26 cellular contexts compared by ENCODE assay signal in genomic region chr13:26517931-26518330, GRCh38. TPM values are rescaled to one million over a fixed set of nuclear protein-coding genes. Genes with fewer than 3 reads are reported as not detected.
"Had no signal": no experiment of that assay in that cellular context is flagged by ENCODE, and none has a peak within 500 bp of the region (broad histone marks: within the 10 kb centered on the region; RNA-seq: fewer than 3 reads in every experiment).

No MANE protein-coding gene starts in this region.

- H3K27ac Mint-ChIP-seq: activated CD4-positive, alpha-beta memory T cell treated with anti-CD3 and anti-CD28 coated beads, Interleukin-2, amount 10 ng/mL, durations not matched to agents 7 days and 5 days; activated CD4-positive, alpha-beta T cell treated with anti-CD3 and anti-CD28 coated beads, Interleukin-2, amount 10 ng/mL, durations not matched to agents 24 days and 14 days; activated CD8-positive, alpha-beta memory T cell treated with anti-CD3 and anti-CD28 coated beads, Interleukin-2, amount 10 ng/mL, durations not matched to agents 7 days and 5 days; activated naive CD4-positive, alpha-beta T cell treated with anti-CD3 and anti-CD28 coated beads, Interleukin-2, amount 10 ng/mL, durations not matched to agents 7 days and 5 days; mesothelial cell of epicardium; natural killer cell had no signal

- FAIRE-seq: frontal cortex, pancreas had no signal

- H3K36me3 Mint-ChIP-seq: activated CD8-positive, alpha-beta memory T cell treated with anti-CD3 and anti-CD28 coated beads, Interleukin-2, amount 10 ng/mL, durations not matched to agents 7 days and 5 days; activated naive CD4-positive, alpha-beta T cell treated with anti-CD3 and anti-CD28 coated beads, Interleukin-2, amount 10 ng/mL, durations not matched to agents 7 days and 5 days; mesothelial cell of epicardium; natural killer cell had no signal

- H3K36me3 ChIP-seq: cardiac muscle cell, pancreas, right atrium auricular region, spleen, uterus had no signal

- H3K9me3 ChIP-seq: pancreas, psoas muscle, right atrium auricular region, testis, uterus had no signal

- H3K27ac ChIP-seq: cardiac muscle cell, hepatocyte, pancreas, psoas muscle, right atrium auricular region, spleen, testis, uterus had no signal

- H3K4me1 Mint-ChIP-seq: activated CD4-positive, alpha-beta memory T cell treated with anti-CD3 and anti-CD28 coated beads, Interleukin-2, amount 10 ng/mL, durations not matched to agents 7 days and 5 days; activated CD4-positive, alpha-beta T cell treated with anti-CD3 and anti-CD28 coated beads, Interleukin-2, amount 10 ng/mL, durations not matched to agents 24 days and 14 days; activated CD8-positive, alpha-beta memory T cell treated with anti-CD3 and anti-CD28 coated beads, Interleukin-2, amount 10 ng/mL, durations not matched to agents 7 days and 5 days; activated naive CD4-positive, alpha-beta T cell treated with anti-CD3 and anti-CD28 coated beads, Interleukin-2, amount 10 ng/mL, durations not matched to agents 7 days and 5 days; mesothelial cell of epicardium; natural killer cell had no signal

- H3K27me3 ChIP-seq: cardiac muscle cell, hepatocyte, pancreas, right atrium auricular region, testis, uterus had no signal

- ATAC-seq: activated CD8-positive, alpha-beta memory T cell treated with anti-CD3 and anti-CD28 coated beads, Interleukin-2, amount 10 ng/mL, durations not matched to agents 7 days and 5 days; left ventricle myocardium superior; natural killer cell; pancreas; psoas muscle had no signal

- H3K4me3 ChIP-seq: cardiac muscle cell, hepatocyte, pancreas, psoas muscle, right atrium auricular region, spleen, testis, uterus had no signal

- H3K4me1 ChIP-seq: pancreas, psoas muscle, right atrium auricular region, spleen, testis, uterus had no signal

- DNase-seq: activated CD4-positive, alpha-beta memory T cell treated with anti-CD3 and anti-CD28 coated beads, Interleukin-2, amount 10 ng/mL, durations not matched to agents 7 days and 5 days; activated CD4-positive, alpha-beta T cell treated with anti-CD3 and anti-CD28 coated beads, Interleukin-2, amount 10 ng/mL, durations not matched to agents 24 days and 14 days; activated CD8-positive, alpha-beta memory T cell treated with anti-CD3 and anti-CD28 coated beads, Interleukin-2, amount 10 ng/mL, durations not matched to agents 7 days and 5 days; activated effector memory CD4-positive, alpha-beta T cell treated with anti-CD3 and anti-CD28 coated beads, Interleukin-2, amount 50 U/mL, for 16 hours; activated naive CD4-positive, alpha-beta T cell treated with anti-CD3 and anti-CD28 coated beads, Interleukin-2, amount 10 ng/mL, durations not matched to agents 7 days and 5 days; activated T-cell treated with anti-CD3 and anti-CD28 coated beads for 4 hours; amygdala; dermis blood vessel endothelial cell; effector memory CD4-positive, alpha-beta T cell; glutamatergic neuron; left ventricle myocardium superior; mammary epithelial cell; natural killer cell; pancreas; psoas muscle; spleen; stimulated activated CD4-positive, alpha-beta T cell treated with anti-CD3 and anti-CD28 coated beads, Interleukin-4, amount 100 ng/mL, for 1 hour; stimulated activated naive CD4-positive, alpha-beta T cell; testis; trophoblast cell; uterus had no signal

- H3K9me3 Mint-ChIP-seq: activated CD4-positive, alpha-beta memory T cell treated with anti-CD3 and anti-CD28 coated beads, Interleukin-2, amount 10 ng/mL, durations not matched to agents 7 days and 5 days; activated CD4-positive, alpha-beta T cell treated with anti-CD3 and anti-CD28 coated beads, Interleukin-2, amount 10 ng/mL, durations not matched to agents 24 days and 14 days; activated naive CD4-positive, alpha-beta T cell treated with anti-CD3 and anti-CD28 coated beads, Interleukin-2, amount 10 ng/mL, durations not matched to agents 7 days and 5 days; mesothelial cell of epicardium; natural killer cell had no signal

- H3K4me3 Mint-ChIP-seq: activated CD4-positive, alpha-beta memory T cell treated with anti-CD3 and anti-CD28 coated beads, Interleukin-2, amount 10 ng/mL, durations not matched to agents 7 days and 5 days; activated CD4-positive, alpha-beta T cell treated with anti-CD3 and anti-CD28 coated beads, Interleukin-2, amount 10 ng/mL, durations not matched to agents 24 days and 14 days; activated CD8-positive, alpha-beta memory T cell treated with anti-CD3 and anti-CD28 coated beads, Interleukin-2, amount 10 ng/mL, durations not matched to agents 7 days and 5 days; activated naive CD4-positive, alpha-beta T cell treated with anti-CD3 and anti-CD28 coated beads, Interleukin-2, amount 10 ng/mL, durations not matched to agents 7 days and 5 days; mesothelial cell of epicardium; natural killer cell had no signal

RNA-seq across cellular contexts. Expression of gene WASF3, which starts 39.6 kb away (rescaled TPM):
- total RNA-seq: activated CD4-positive, alpha-beta memory T cell treated with anti-CD3 and anti-CD28 coated beads, Interleukin-2, amount 10 ng/mL, durations not matched to agents 7 days and 5 days had no signal
